Comparison of ENCODE assay signal across 19 cellular contexts in the genomic region with DNA sequence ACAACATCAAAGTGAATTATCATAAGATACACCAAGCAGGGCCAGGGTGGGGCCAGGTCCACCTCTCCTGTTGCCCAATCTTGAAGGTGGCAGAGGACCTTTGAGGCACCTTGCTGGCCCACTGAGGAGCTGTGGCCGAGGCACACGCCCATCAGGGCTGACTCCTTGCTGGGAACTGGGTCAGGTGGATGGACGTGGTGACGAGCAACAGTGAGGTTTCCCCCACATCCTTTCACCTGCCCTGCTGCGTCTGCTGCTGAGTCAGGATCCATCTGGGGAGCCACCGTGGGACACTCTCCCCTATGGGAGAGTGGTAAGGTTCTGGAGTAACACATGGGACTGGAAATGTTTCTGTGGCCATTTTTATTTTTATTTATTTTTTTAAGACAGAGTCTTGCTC. TPM values are rescaled to one million over a fixed set of nuclear protein-coding genes. Genes with fewer than 3 reads are reported as not detected.
DNase-seq lines count a peak whose midpoint lies in the region; ATAC-seq and TF ChIP-seq lines count a peak whose summit lies in the region.
"Had no signal": no experiment of that assay in that cellular context is flagged by ENCODE, and none has a peak within 500 bp of the region (broad histone marks: within the 10 kb centered on the region; RNA-seq: fewer than 3 reads in every experiment).

No MANE protein-coding gene starts in this region.

- no peak overlapping the region for H3K27ac Mint-ChIP-seq in activated B cell treated with CpG ODN at 0.5 μM for 24 hours
- H3K27ac Mint-ChIP-seq in activated naive CD8-positive, alpha-beta T cell treated with anti-CD3 and anti-CD28 coated beads, Interleukin-2, amount 10 ng/mL, durations not matched to agents 7 days and 5 days = peak overlapping the region; percentile 88
- peak overlapping the region; percentile 91 for H3K27ac Mint-ChIP-seq in stimulated activated memory B cell treated with anti-CD40 and anti-IgM and Interleukin-4, amounts not matched to agents 10 μg/mL and 1 μg/mL and 100 μg/mL, for 72 hours
- H3K27ac Mint-ChIP-seq: GM23338 had no signal

- H3K9me3 Mint-ChIP-seq in activated B cell treated with CpG ODN at 0.5 μM for 24 hours = no peaks in the 10 kb centered on the region
- peaks cover 4% of the 10 kb centered on the region for H3K9me3 Mint-ChIP-seq in activated naive CD8-positive, alpha-beta T cell treated with anti-CD3 and anti-CD28 coated beads, Interleukin-2, amount 10 ng/mL, durations not matched to agents 7 days and 5 days
- H3K9me3 Mint-ChIP-seq in stimulated activated memory B cell treated with anti-CD40 and anti-IgM and Interleukin-4, amounts not matched to agents 10 μg/mL and 1 μg/mL and 100 μg/mL, for 72 hours = no peaks in the 10 kb centered on the region
- H3K9me3 Mint-ChIP-seq: GM23338 had no signal

- CTCF ChIA-PET in activated B cell treated with CpG ODN at 0.5 μM for 24 hours (lab: Charles Lee) = interaction anchor here (1.7 kb wide), 1 partner anchor 34 kb away, joined by 8 read pairs; no protein-coding TSS in a partner anchor

- ATAC-seq in activated B cell treated with CpG ODN at 0.5 μM for 24 hours (ENCODE audit: low read depth) = no peak
- ATAC-seq in activated naive CD8-positive, alpha-beta T cell treated with anti-CD3 and anti-CD28 coated beads, Interleukin-2, amount 10 ng/mL, durations not matched to agents 7 days and 5 days (ENCODE audit: low read depth) = peak; percentile 31
- no peak for ATAC-seq in stimulated activated memory B cell treated with anti-CD40 and anti-IgM and Interleukin-4, amounts not matched to agents 10 μg/mL and 1 μg/mL and 100 μg/mL, for 72 hours
- ATAC-seq: GM23338, heart right ventricle, left colon, right cardiac atrium had no signal

- no peak for TF ChIP-seq POLR2A in erythroblast (IDR thresholded peaks at IDR 0.05; ENCODE audit: low read length)

- intact Hi-C loops in activated B cell treated with CpG ODN at 0.5 μM for 24 hours (cut with micrococcal nuclease) = loop anchor here (5.0 kb wide), 1 partner anchor 36 kb away; no protein-coding TSS in a partner anchor

- POLR2A ChIA-PET in activated B cell treated with CpG ODN at 0.5 μM for 24 hours (lab: Charles Lee) = interaction anchor here (0.5 to 3.7 kb wide), 10 partner anchors 12 to 81 kb away, joined by 3 to 35 read pairs (median 4); a partner anchor contains a TSS
- POLR2A ChIA-PET in activated naive CD8-positive, alpha-beta T cell treated with anti-CD3 and anti-CD28 coated beads, Interleukin-2, amount 10 ng/mL, durations not matched to agents 7 days and 5 days (lab: Charles Lee) = interaction anchor here (0.7 to 4.4 kb wide), 14 partner anchors 9 to 463 kb away, joined by 3 to 42 read pairs (median 5); a partner anchor contains a TSS

- no peaks in the 10 kb centered on the region for H3K27me3 Mint-ChIP-seq in activated B cell treated with CpG ODN at 0.5 μM for 24 hours
- H3K27me3 Mint-ChIP-seq in activated naive CD8-positive, alpha-beta T cell treated with anti-CD3 and anti-CD28 coated beads, Interleukin-2, amount 10 ng/mL, durations not matched to agents 7 days and 5 days = no peaks in the 10 kb centered on the region
- H3K27me3 Mint-ChIP-seq in stimulated activated memory B cell treated with anti-CD40 and anti-IgM and Interleukin-4, amounts not matched to agents 10 μg/mL and 1 μg/mL and 100 μg/mL, for 72 hours = no peaks in the 10 kb centered on the region

- H3K36me3 Mint-ChIP-seq in activated B cell treated with CpG ODN at 0.5 μM for 24 hours (ENCODE audit: low read depth) = no peaks in the 10 kb centered on the region
- peaks cover 12% of the 10 kb centered on the region for H3K36me3 Mint-ChIP-seq in activated naive CD8-positive, alpha-beta T cell treated with anti-CD3 and anti-CD28 coated beads, Interleukin-2, amount 10 ng/mL, durations not matched to agents 7 days and 5 days
- H3K36me3 Mint-ChIP-seq in stimulated activated memory B cell treated with anti-CD40 and anti-IgM and Interleukin-4, amounts not matched to agents 10 μg/mL and 1 μg/mL and 100 μg/mL, for 72 hours = no peaks in the 10 kb centered on the region

- H3K4me3 Mint-ChIP-seq in activated B cell treated with CpG ODN at 0.5 μM for 24 hours = peak overlapping the region; percentile 53
- H3K4me3 Mint-ChIP-seq in activated naive CD8-positive, alpha-beta T cell treated with anti-CD3 and anti-CD28 coated beads, Interleukin-2, amount 10 ng/mL, durations not matched to agents 7 days and 5 days = peak overlapping the region; percentile 77
- H3K4me3 Mint-ChIP-seq in stimulated activated memory B cell treated with anti-CD40 and anti-IgM and Interleukin-4, amounts not matched to agents 10 μg/mL and 1 μg/mL and 100 μg/mL, for 72 hours = peak overlapping the region; percentile 21
- H3K4me3 Mint-ChIP-seq: GM23338 had no signal

- DNase-seq in activated T-cell treated with anti-CD3 and anti-CD28 coated beads, Interleukin-2, amount 50 U/mL, for 1 hour = peak; percentile 50
- DNase-seq in activated T-cell treated with anti-CD3 and anti-CD28 coated beads for 4 hours (no peak), activated B cell treated with CpG ODN at 0.5 μM for 24 hours (no peak), NCI-H1092 (lab: John Stamatoyannopoulos, UW) (no peak), erythroblast (lab: John Stamatoyannopoulos, UW) (no peak), NCI-H2107 (lab: John Stamatoyannopoulos, UW) (no peak)
- DNase-seq in activated naive CD8-positive, alpha-beta T cell treated with anti-CD3 and anti-CD28 coated beads, Interleukin-2, amount 10 ng/mL, durations not matched to agents 7 days and 5 days = no peak
- DNase-seq: anterior cingulate cortex; colonic mucosa; DMS 273 treated with DMSO at 0.1 percent for 48 hours; heart right ventricle; left colon; NCI-H146; NCI-H510A; right cardiac atrium; stimulated activated CD4-positive, alpha-beta T cell treated with anti-CD3 and anti-CD28 coated beads, Interleukin-2, amount 100 ng/mL, for 48 hours; SW 1271 had no signal

- peaks cover 57% of the 10 kb centered on the region for H3K4me1 Mint-ChIP-seq in activated B cell treated with CpG ODN at 0.5 μM for 24 hours
- H3K4me1 Mint-ChIP-seq in activated naive CD8-positive, alpha-beta T cell treated with anti-CD3 and anti-CD28 coated beads, Interleukin-2, amount 10 ng/mL, durations not matched to agents 7 days and 5 days = peaks cover 44% of the 10 kb centered on the region
- H3K4me1 Mint-ChIP-seq in stimulated activated memory B cell treated with anti-CD40 and anti-IgM and Interleukin-4, amounts not matched to agents 10 μg/mL and 1 μg/mL and 100 μg/mL, for 72 hours = peaks cover 61% of the 10 kb centered on the region
- H3K4me1 Mint-ChIP-seq: GM23338 had no signal

- no peak for TF ChIP-seq CTCF in activated B cell treated with CpG ODN at 0.5 μM for 24 hours (IDR thresholded peaks at IDR 0.05)

RNA-seq across cellular contexts. Expression of a gene that starts 17.3 kb away (rescaled TPM):
- total RNA-seq in activated B cell treated with CpG ODN at 0.5 μM for 24 hours = 46.5 and 46.6 TPM in 2 replicates
- 10 to 100 TPM; 62.2 to 63.5 TPM for total RNA-seq in activated naive CD8-positive, alpha-beta T cell treated with anti-CD3 and anti-CD28 coated beads, Interleukin-2, amount 10 ng/mL, durations not matched to agents 7 days and 5 days

RNA-seq across cellular contexts. Expression of a gene that starts 33.2 kb away (rescaled TPM):
- 19.7 and 27.4 TPM in 2 replicates for total RNA-seq in activated B cell treated with CpG ODN at 0.5 μM for 24 hours
- total RNA-seq in activated naive CD8-positive, alpha-beta T cell treated with anti-CD3 and anti-CD28 coated beads, Interleukin-2, amount 10 ng/mL, durations not matched to agents 7 days and 5 days = 1 to 10 TPM; 6.2 to 7.5 TPM

RNA-seq across cellular contexts. Expression of a gene that starts 52.0 kb away (rescaled TPM):
- total RNA-seq in activated B cell treated with CpG ODN at 0.5 μM for 24 hours = 115 and 133 TPM in 2 replicates
- total RNA-seq in activated naive CD8-positive, alpha-beta T cell treated with anti-CD3 and anti-CD28 coated beads, Interleukin-2, amount 10 ng/mL, durations not matched to agents 7 days and 5 days = 100 to 1,000 TPM; 108 to 111 TPM

Comparison
In these comparisons a context has a peak if more than half of its experiments do, and no peak if none do; other contexts are left out.
1. H3K4me3 Mint-ChIP-seq: peak in every context shown above with its lines; median percentile 77 in activated naive CD8-positive, alpha-beta T cell treated with anti-CD3 and anti-CD28 coated beads, Interleukin-2, amount 10 ng/mL, durations not matched to agents 7 days and 5 days; 53 in activated B cell treated with CpG ODN at 0.5 μM for 24 hours; 21 in stimulated activated memory B cell treated with anti-CD40 and anti-IgM and Interleukin-4, amounts not matched to agents 10 μg/mL and 1 μg/mL and 100 μg/mL, for 72 hours.